In genomic region chr7:107430057-107430456, GRCh38 we compare ENCODE assay signal across 34 cellular contexts. TPM values are rescaled to one million over a fixed set of nuclear protein-coding genes. Genes with fewer than 3 reads are reported as not detected.
"Had no signal": no experiment of that assay in that cellular context is flagged by ENCODE, and none has a peak within 500 bp of the region (broad histone marks: within the 10 kb centered on the region; RNA-seq: fewer than 3 reads in every experiment).

No MANE protein-coding gene starts in this region.

- H3K27ac Mint-ChIP-seq: activated CD4-positive, alpha-beta T cell treated with anti-CD3 and anti-CD28 coated beads for 36 hours; activated CD4-positive, alpha-beta T cell treated with anti-CD3 and anti-CD28 coated beads, Interleukin-2, amount 10 ng/mL, durations not matched to agents 7 days and 5 days; activated CD8-positive, alpha-beta T cell treated with anti-CD3 and anti-CD28 coated beads, Interleukin-2, amount 10 ng/mL, durations not matched to agents 7 days and 5 days; activated naive CD4-positive, alpha-beta T cell treated with anti-CD3 and anti-CD28 coated beads, Interleukin-2, amount 10 ng/mL, durations not matched to agents 7 days and 5 days; activated naive CD8-positive, alpha-beta T cell; activated naive CD8-positive, alpha-beta T cell treated with anti-CD3 and anti-CD28 coated beads, Interleukin-2, amount 50 U/mL, for 24 hours; activated T-cell treated with anti-CD3 and anti-CD28 coated beads, Interleukin-2, amount 50 U/mL, for 24 hours; brain; WTC11 had no signal

- H3K27me3 Mint-ChIP-seq: activated CD4-positive, alpha-beta T cell treated with anti-CD3 and anti-CD28 coated beads for 36 hours; activated CD4-positive, alpha-beta T cell treated with anti-CD3 and anti-CD28 coated beads, Interleukin-2, amount 10 ng/mL, durations not matched to agents 7 days and 5 days; activated naive CD4-positive, alpha-beta T cell treated with anti-CD3 and anti-CD28 coated beads, Interleukin-2, amount 10 ng/mL, durations not matched to agents 7 days and 5 days; activated naive CD8-positive, alpha-beta T cell; activated naive CD8-positive, alpha-beta T cell treated with anti-CD3 and anti-CD28 coated beads, Interleukin-2, amount 50 U/mL, for 24 hours; activated T-cell treated with anti-CD3 and anti-CD28 coated beads, Interleukin-2, amount 50 U/mL, for 24 hours; brain had no signal

- H3K27ac ChIP-seq: Peyer's patch, SJSA1 had no signal

- H3K9me3 Mint-ChIP-seq: activated naive CD8-positive, alpha-beta T cell treated with anti-CD3 and anti-CD28 coated beads, Interleukin-2, amount 50 U/mL, for 24 hours had no signal

- H3K4me2 ChIP-seq: SK-N-SH had no signal

- H3K9ac ChIP-seq: SK-N-SH had no signal

- H3K36me3 ChIP-seq: SJSA1 had no signal

- H3K4me1 Mint-ChIP-seq: activated CD4-positive, alpha-beta T cell treated with anti-CD3 and anti-CD28 coated beads, Interleukin-2, amount 10 ng/mL, durations not matched to agents 7 days and 5 days; activated naive CD4-positive, alpha-beta T cell treated with anti-CD3 and anti-CD28 coated beads, Interleukin-2, amount 10 ng/mL, durations not matched to agents 7 days and 5 days; activated naive CD8-positive, alpha-beta T cell treated with anti-CD3 and anti-CD28 coated beads, Interleukin-2, amount 50 U/mL, for 24 hours; brain had no signal

- H3K4me3 Mint-ChIP-seq: activated CD4-positive, alpha-beta T cell treated with anti-CD3 and anti-CD28 coated beads for 36 hours; activated CD4-positive, alpha-beta T cell treated with anti-CD3 and anti-CD28 coated beads, Interleukin-2, amount 10 ng/mL, durations not matched to agents 7 days and 5 days; activated CD8-positive, alpha-beta T cell treated with anti-CD3 and anti-CD28 coated beads, Interleukin-2, amount 10 ng/mL, durations not matched to agents 7 days and 5 days; activated naive CD4-positive, alpha-beta T cell treated with anti-CD3 and anti-CD28 coated beads, Interleukin-2, amount 10 ng/mL, durations not matched to agents 7 days and 5 days; activated naive CD8-positive, alpha-beta T cell; activated naive CD8-positive, alpha-beta T cell treated with anti-CD3 and anti-CD28 coated beads, Interleukin-2, amount 50 U/mL, for 24 hours; activated T-cell treated with anti-CD3 and anti-CD28 coated beads, Interleukin-2, amount 50 U/mL, for 24 hours; brain; WTC11 had no signal

- DNase-seq: activated CD4-positive, alpha-beta T cell treated with anti-CD3 and anti-CD28 coated beads for 36 hours; activated CD4-positive, alpha-beta T cell treated with anti-CD3 and anti-CD28 coated beads, Interleukin-2, amount 10 ng/mL, durations not matched to agents 7 days and 5 days; activated CD4-positive, alpha-beta T cell treated with anti-CD3 and anti-CD28 coated beads, Interleukin-2, amount 50 U/mL, for 48 hours; activated CD8-positive, alpha-beta T cell treated with anti-CD3 and anti-CD28 coated beads, Interleukin-2, amount 10 ng/mL, durations not matched to agents 7 days and 5 days; activated effector memory CD4-positive, alpha-beta T cell treated with Interleukin-2 at 50 U/mL for 16 hours; activated naive CD4-positive, alpha-beta T cell treated with anti-CD3 and anti-CD28 coated beads, Interleukin-2, amount 10 ng/mL, durations not matched to agents 7 days and 5 days; activated naive CD8-positive, alpha-beta T cell treated with anti-CD3 and anti-CD28 coated beads, Interleukin-2, amount 50 U/mL, for 24 hours; activated T-cell treated with anti-CD3 and anti-CD28 coated beads, Interleukin-2, amount 50 U/mL, for 24 hours; anterior cingulate cortex; caudate nucleus; cerebellar nuclear complex; NCI-H1092 treated with DMSO at 0.1 percent for 48 hours; NCI-H1417; NCI-H146; NCI-H187 treated with DMSO at 0.1 percent for 48 hours; NCI-H2081; NCI-H226; NCI-H524 treated with DMSO at 0.1 percent for 48 hours; PC-3; Peyer's patch; RPMI8226; SHP77 treated with DMSO at 0.1 percent for 48 hours; SK-N-SH; T1000 had no signal

- H3K9me3 ChIP-seq: Peyer's patch, SJSA1, SK-N-SH had no signal

- ATAC-seq: activated CD4-positive, alpha-beta T cell treated with anti-CD3 and anti-CD28 coated beads for 36 hours; activated CD4-positive, CD25-positive, alpha-beta regulatory T cell treated with anti-CD3 and anti-CD28 coated beads, Interleukin-2, amount 50 U/mL, for 24 hours; activated CD8-positive, alpha-beta T cell treated with anti-CD3 and anti-CD28 coated beads, Interleukin-2, amount 10 ng/mL, durations not matched to agents 7 days and 5 days; activated naive CD8-positive, alpha-beta T cell treated with anti-CD3 and anti-CD28 coated beads, Interleukin-2, amount 50 U/mL, for 24 hours; PC-3; WTC11 had no signal

- FAIRE-seq: bronchial epithelial cell had no signal

- H3K4me1 ChIP-seq: Peyer's patch, SJSA1 had no signal

- H3K27me3 ChIP-seq: Peyer's patch, SJSA1 had no signal

- H3K4me3 ChIP-seq: Peyer's patch, SJSA1 had no signal

RNA-seq across cellular contexts. Expression of gene GPR22, which starts 39.8 kb away (rescaled TPM):
- total RNA-seq: activated CD4-positive, alpha-beta T cell treated with anti-CD3 and anti-CD28 coated beads for 36 hours; activated CD4-positive, alpha-beta T cell treated with anti-CD3 and anti-CD28 coated beads, Interleukin-2, amount 10 ng/mL, durations not matched to agents 7 days and 5 days; activated CD8-positive, alpha-beta T cell treated with anti-CD3 and anti-CD28 coated beads, Interleukin-2, amount 10 ng/mL, durations not matched to agents 7 days and 5 days; LHCN-M2; M059J; PC-3; Peyer's patch; SJSA1; T-helper 1 cell treated with Interleukin-12 subunit alpha and Interleukin-12 subunit beta and Interleukin-4 antibody, amounts not matched to agents 30 ng/mL and 1 ng/mL, for 36 hours; T-helper 2 cell treated with Interferon-gamma antibody and Interleukin-4, amounts not matched to agents 100 ng/mL and 5 ng/mL, for 36 hours; WTC11 had no signal
